Comparison of ENCODE assay signal across 15 cellular contexts in the genomic region with DNA sequence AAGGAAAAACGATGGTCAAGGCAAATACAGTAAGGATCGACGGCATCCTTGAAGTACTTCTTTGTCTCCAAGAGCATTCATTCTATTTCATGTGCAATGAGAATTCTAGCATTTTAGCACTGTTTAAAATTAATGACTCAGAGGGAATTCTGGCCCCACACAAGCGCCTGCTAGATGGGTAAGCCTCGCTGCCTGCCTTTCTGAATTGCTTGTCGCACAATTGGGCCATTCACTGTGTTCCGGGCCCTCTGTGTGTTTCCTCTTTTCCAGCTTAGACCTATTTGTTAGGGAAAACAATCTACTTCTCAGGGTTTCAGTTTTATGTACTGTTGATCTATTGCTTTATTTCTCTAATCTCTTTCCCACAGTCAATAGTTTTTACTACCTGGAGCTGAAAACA.
"Had no signal": no experiment of that assay in that cellular context is flagged by ENCODE, and none has a peak within 500 bp of the region (broad histone marks: within the 10 kb centered on the region; RNA-seq: fewer than 3 reads in every experiment).

No MANE protein-coding gene starts in this region.

- H3K27me3 Mint-ChIP-seq: activated CD4-positive, alpha-beta memory T cell treated with anti-CD3 and anti-CD28 coated beads, Interleukin-2, amount 10 ng/mL, durations not matched to agents 7 days and 5 days; activated naive CD8-positive, alpha-beta T cell treated with anti-CD3 and anti-CD28 coated beads, Interleukin-2, amount 50 U/mL, for 24 hours; naive B cell; progenitor cell of endocrine pancreas had no signal

- H3K4me3 ChIP-seq: body of pancreas, mucosa of descending colon had no signal

- H3K4me3 Mint-ChIP-seq: activated CD4-positive, alpha-beta memory T cell treated with anti-CD3 and anti-CD28 coated beads, Interleukin-2, amount 10 ng/mL, durations not matched to agents 7 days and 5 days; activated CD4-positive, alpha-beta T cell treated with anti-CD3 and anti-CD28 coated beads, Interleukin-2, amount 10 ng/mL, durations not matched to agents 24 days and 14 days; activated naive CD4-positive, alpha-beta T cell treated with anti-CD3 and anti-CD28 coated beads, Interleukin-2, amount 10 ng/mL, durations not matched to agents 7 days and 5 days; activated naive CD8-positive, alpha-beta T cell treated with anti-CD3 and anti-CD28 coated beads, Interleukin-2, amount 50 U/mL, for 24 hours had no signal

- H3K27ac Mint-ChIP-seq: activated CD4-positive, alpha-beta memory T cell treated with anti-CD3 and anti-CD28 coated beads, Interleukin-2, amount 10 ng/mL, durations not matched to agents 7 days and 5 days; activated CD4-positive, alpha-beta T cell treated with anti-CD3 and anti-CD28 coated beads, Interleukin-2, amount 10 ng/mL, durations not matched to agents 24 days and 14 days; activated naive CD4-positive, alpha-beta T cell treated with anti-CD3 and anti-CD28 coated beads, Interleukin-2, amount 10 ng/mL, durations not matched to agents 7 days and 5 days; activated naive CD8-positive, alpha-beta T cell treated with anti-CD3 and anti-CD28 coated beads, Interleukin-2, amount 50 U/mL, for 24 hours; naive B cell had no signal

- H3K9me3 Mint-ChIP-seq: activated CD4-positive, alpha-beta memory T cell treated with anti-CD3 and anti-CD28 coated beads, Interleukin-2, amount 10 ng/mL, durations not matched to agents 7 days and 5 days; activated CD4-positive, alpha-beta T cell treated with anti-CD3 and anti-CD28 coated beads, Interleukin-2, amount 10 ng/mL, durations not matched to agents 24 days and 14 days; activated naive CD4-positive, alpha-beta T cell treated with anti-CD3 and anti-CD28 coated beads, Interleukin-2, amount 10 ng/mL, durations not matched to agents 7 days and 5 days; activated naive CD8-positive, alpha-beta T cell treated with anti-CD3 and anti-CD28 coated beads, Interleukin-2, amount 50 U/mL, for 24 hours had no signal

- H3K9me3 ChIP-seq: body of pancreas, mucosa of descending colon had no signal

- H3K36me3 Mint-ChIP-seq: activated naive CD4-positive, alpha-beta T cell treated with anti-CD3 and anti-CD28 coated beads, Interleukin-2, amount 10 ng/mL, durations not matched to agents 7 days and 5 days; naive B cell had no signal

- ATAC-seq: activated CD4-positive, CD25-positive, alpha-beta regulatory T cell treated with anti-CD3 and anti-CD28 coated beads, Interleukin-2, amount 50 U/mL, for 24 hours; activated naive CD8-positive, alpha-beta T cell treated with anti-CD3 and anti-CD28 coated beads, Interleukin-2, amount 50 U/mL, for 24 hours; body of pancreas; mucosa of descending colon; stimulated activated naive CD8-positive, alpha-beta T cell treated with anti-CD3 and anti-CD28 coated beads, Interleukin-15, Interleukin-2, amounts not matched to agents 100 U/mL and 50 U/mL, for 24 hours had no signal

- H3K4me1 Mint-ChIP-seq: activated CD4-positive, alpha-beta memory T cell treated with anti-CD3 and anti-CD28 coated beads, Interleukin-2, amount 10 ng/mL, durations not matched to agents 7 days and 5 days; activated CD4-positive, alpha-beta T cell treated with anti-CD3 and anti-CD28 coated beads, Interleukin-2, amount 10 ng/mL, durations not matched to agents 24 days and 14 days; activated naive CD4-positive, alpha-beta T cell treated with anti-CD3 and anti-CD28 coated beads, Interleukin-2, amount 10 ng/mL, durations not matched to agents 7 days and 5 days; activated naive CD8-positive, alpha-beta T cell treated with anti-CD3 and anti-CD28 coated beads, Interleukin-2, amount 50 U/mL, for 24 hours; naive B cell had no signal

- H3K27ac ChIP-seq: body of pancreas, epithelial cell of prostate had no signal

- H3K27me3 ChIP-seq: body of pancreas had no signal

- DNase-seq: activated CD4-positive, alpha-beta memory T cell treated with anti-CD3 and anti-CD28 coated beads, Interleukin-2, amount 10 ng/mL, durations not matched to agents 7 days and 5 days; activated CD4-positive, alpha-beta T cell treated with anti-CD3 and anti-CD28 coated beads, Interleukin-2, amount 10 ng/mL, durations not matched to agents 24 days and 14 days; activated effector memory CD4-positive, alpha-beta T cell treated with anti-CD3 and anti-CD28 coated beads, Interleukin-2, amount 50 U/mL, for 16 hours; activated naive CD4-positive, alpha-beta T cell treated with anti-CD3 and anti-CD28 coated beads, Interleukin-2, amount 10 ng/mL, durations not matched to agents 7 days and 5 days; activated naive CD8-positive, alpha-beta T cell treated with anti-CD3 and anti-CD28 coated beads, Interleukin-2, amount 50 U/mL, for 24 hours; body of pancreas; hippocampal formation; mucosa of descending colon; naive B cell; retina; stimulated activated CD4-positive, alpha-beta T cell treated with anti-CD3 and anti-CD28 coated beads, Interleukin-4, amount 100 ng/mL, for 4 hours; stimulated activated naive CD8-positive, alpha-beta T cell treated with anti-CD3 and anti-CD28 coated beads, Interleukin-15, Interleukin-2, amounts not matched to agents 100 U/mL and 50 U/mL, for 24 hours had no signal
